Comparison of ENCODE assay signal across 1 cellular context in genomic region chr3:143119009-143119914, GRCh38.
TF ChIP-seq lines count a peak whose summit lies in the region.

TSS of gene CHST2 (plus strand) at chr3:143119771. CDS start at chr3:143120817, 1,046 bp downstream.

TF ChIP-seq in GM12878, 131 proteins besides CTCF, POLR2A, EP300 and RAD21 (continued from another document):
- TF ChIP-seq, protein P1, sequence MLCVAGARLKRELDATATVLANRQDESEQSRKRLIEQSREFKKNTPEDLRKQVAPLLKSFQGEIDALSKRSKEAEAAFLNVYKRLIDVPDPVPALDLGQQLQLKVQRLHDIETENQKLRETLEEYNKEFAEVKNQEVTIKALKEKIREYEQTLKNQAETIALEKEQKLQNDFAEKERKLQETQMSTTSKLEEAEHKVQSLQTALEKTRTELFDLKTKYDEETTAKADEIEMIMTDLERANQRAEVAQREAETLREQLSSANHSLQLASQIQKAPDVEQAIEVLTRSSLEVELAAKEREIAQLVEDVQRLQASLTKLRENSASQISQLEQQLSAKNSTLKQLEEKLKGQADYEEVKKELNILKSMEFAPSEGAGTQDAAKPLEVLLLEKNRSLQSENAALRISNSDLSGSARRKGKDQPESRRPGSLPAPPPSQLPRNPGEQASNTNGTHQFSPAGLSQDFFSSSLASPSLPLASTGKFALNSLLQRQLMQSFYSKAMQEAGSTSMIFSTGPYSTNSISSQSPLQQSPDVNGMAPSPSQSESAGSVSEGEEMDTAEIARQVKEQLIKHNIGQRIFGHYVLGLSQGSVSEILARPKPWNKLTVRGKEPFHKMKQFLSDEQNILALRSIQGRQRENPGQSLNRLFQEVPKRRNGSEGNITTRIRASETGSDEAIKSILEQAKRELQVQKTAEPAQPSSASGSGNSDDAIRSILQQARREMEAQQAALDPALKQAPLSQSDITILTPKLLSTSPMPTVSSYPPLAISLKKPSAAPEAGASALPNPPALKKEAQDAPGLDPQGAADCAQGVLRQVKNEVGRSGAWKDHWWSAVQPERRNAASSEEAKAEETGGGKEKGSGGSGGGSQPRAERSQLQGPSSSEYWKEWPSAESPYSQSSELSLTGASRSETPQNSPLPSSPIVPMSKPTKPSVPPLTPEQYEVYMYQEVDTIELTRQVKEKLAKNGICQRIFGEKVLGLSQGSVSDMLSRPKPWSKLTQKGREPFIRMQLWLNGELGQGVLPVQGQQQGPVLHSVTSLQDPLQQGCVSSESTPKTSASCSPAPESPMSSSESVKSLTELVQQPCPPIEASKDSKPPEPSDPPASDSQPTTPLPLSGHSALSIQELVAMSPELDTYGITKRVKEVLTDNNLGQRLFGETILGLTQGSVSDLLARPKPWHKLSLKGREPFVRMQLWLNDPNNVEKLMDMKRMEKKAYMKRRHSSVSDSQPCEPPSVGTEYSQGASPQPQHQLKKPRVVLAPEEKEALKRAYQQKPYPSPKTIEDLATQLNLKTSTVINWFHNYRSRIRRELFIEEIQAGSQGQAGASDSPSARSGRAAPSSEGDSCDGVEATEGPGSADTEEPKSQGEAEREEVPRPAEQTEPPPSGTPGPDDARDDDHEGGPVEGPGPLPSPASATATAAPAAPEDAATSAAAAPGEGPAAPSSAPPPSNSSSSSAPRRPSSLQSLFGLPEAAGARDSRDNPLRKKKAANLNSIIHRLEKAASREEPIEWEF (IDR thresholded peaks at IDR 0.05; ENCODE audit: insufficient replicate concordance, low read depth, low read length), result no peak
- TF ChIP-seq CHD1 (IDR thresholded peaks at IDR 0.05; ENCODE audit: low read depth, low read length), result no peak
- no peak for TF ChIP-seq ZNF217 (IDR thresholded peaks at IDR 0.05)
- TF ChIP-seq GABPA (IDR thresholded peaks at IDR 0.05; ENCODE audit: low read depth), result peak; percentile 48; the same call in 1 of the 2 replicates
- no peak for TF ChIP-seq NBN (IDR thresholded peaks at IDR 0.05)
- TF ChIP-seq MYB (IDR thresholded peaks at IDR 0.05; ENCODE audit: borderline replicate concordance, low read depth, low read length), result no peak
- TF ChIP-seq MEF2B (IDR thresholded peaks at IDR 0.05; ENCODE audit: partially characterized antibody, poor library complexity, severe bottlenecking), result peak; percentile 13
- no peak for TF ChIP-seq SRF (IDR thresholded peaks at IDR 0.05; ENCODE audit: low read depth in 2 of 2, low read length in 2 of 2)
- TF ChIP-seq SPI1 (IDR thresholded peaks at IDR 0.05; ENCODE audit: borderline replicate concordance, insufficient read depth, low read depth, low read length), result no peak
- 0 out of 2 replicates have a peak, but pooled peaks have one; percentile 33 for TF ChIP-seq RB1 (IDR thresholded peaks at IDR 0.05; ENCODE audit: borderline replicate concordance)
- no peak for TF ChIP-seq NR2C2 (IDR thresholded peaks at IDR 0.05; ENCODE audit: borderline replicate concordance, control insufficient read depth, insufficient read length, low read depth)
- no peak for TF ChIP-seq CHD4 (IDR thresholded peaks at IDR 0.05)
- peak; percentile 13; the same call in 1 of the 2 replicates for TF ChIP-seq DPF2 (IDR thresholded peaks at IDR 0.05)
- no peak for TF ChIP-seq SUPT20H (IDR thresholded peaks at IDR 0.05; ENCODE audit: borderline replicate concordance, control insufficient read depth, low read depth, low read length)
- TF ChIP-seq PAX5 (IDR thresholded peaks at IDR 0.05; ENCODE audit: borderline replicate concordance, low read depth, low read length), result peak; percentile 6; the same call in 1 of the 2 replicates
- TF ChIP-seq HDAC6 (IDR thresholded peaks at IDR 0.05; ENCODE audit: unreplicated experiment), result peak; percentile 62
- peak in 1 of 2 experiments; percentile 41; a peak in 1 of 3 replicates for TF ChIP-seq EGR1 (IDR thresholded peaks at IDR 0.05; ENCODE audit: borderline replicate concordance in 1 of 2, low read depth in 2 of 2, low read length in 2 of 2)
- TF ChIP-seq KDM1A (IDR thresholded peaks at IDR 0.05; ENCODE audit: borderline replicate concordance), result no peak
- peak; percentile 17; the same call in 1 of the 2 replicates for TF ChIP-seq RUNX3 (IDR thresholded peaks at IDR 0.05; ENCODE audit: low read length)
- TF ChIP-seq SMARCA5 (IDR thresholded peaks at IDR 0.05), result no peak
- TF ChIP-seq SIN3A (IDR thresholded peaks at IDR 0.05; ENCODE audit: low read depth, low read length), result no peak
- TF ChIP-seq ZNF274 (IDR thresholded peaks at IDR 0.05; ENCODE audit: insufficient read depth, insufficient read length), result no peak
- TF ChIP-seq, protein P2, sequence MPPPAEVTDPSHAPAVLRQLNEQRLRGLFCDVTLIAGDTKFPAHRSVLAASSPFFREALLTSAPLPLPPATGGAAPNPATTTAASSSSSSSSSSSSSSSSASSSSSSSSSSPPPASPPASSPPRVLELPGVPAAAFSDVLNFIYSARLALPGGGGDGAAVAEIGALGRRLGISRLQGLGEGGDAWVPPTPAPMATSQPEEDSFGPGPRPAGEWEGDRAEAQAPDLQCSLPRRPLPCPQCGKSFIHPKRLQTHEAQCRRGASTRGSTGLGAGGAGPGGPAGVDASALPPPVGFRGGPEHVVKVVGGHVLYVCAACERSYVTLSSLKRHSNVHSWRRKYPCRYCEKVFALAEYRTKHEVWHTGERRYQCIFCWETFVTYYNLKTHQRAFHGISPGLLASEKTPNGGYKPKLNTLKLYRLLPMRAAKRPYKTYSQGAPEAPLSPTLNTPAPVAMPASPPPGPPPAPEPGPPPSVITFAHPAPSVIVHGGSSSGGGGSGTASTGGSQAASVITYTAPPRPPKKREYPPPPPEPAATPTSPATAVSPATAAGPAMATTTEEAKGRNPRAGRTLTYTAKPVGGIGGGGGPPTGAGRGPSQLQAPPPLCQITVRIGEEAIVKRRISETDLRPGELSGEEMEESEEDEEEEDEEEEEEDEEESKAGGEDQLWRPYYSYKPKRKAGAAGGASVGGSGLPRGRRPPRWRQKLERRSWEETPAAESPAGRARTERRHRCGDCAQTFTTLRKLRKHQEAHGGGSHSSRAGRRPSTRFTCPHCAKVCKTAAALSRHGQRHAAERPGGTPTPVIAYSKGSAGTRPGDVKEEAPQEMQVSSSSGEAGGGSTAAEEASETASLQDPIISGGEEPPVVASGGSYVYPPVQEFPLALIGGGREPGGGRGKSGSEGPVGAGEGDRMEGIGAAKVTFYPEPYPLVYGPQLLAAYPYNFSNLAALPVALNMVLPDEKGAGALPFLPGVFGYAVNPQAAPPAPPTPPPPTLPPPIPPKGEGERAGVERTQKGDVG (CRISPR knock-in tag; IDR thresholded peaks at IDR 0.05), result no peak
- TF ChIP-seq, protein P3, sequence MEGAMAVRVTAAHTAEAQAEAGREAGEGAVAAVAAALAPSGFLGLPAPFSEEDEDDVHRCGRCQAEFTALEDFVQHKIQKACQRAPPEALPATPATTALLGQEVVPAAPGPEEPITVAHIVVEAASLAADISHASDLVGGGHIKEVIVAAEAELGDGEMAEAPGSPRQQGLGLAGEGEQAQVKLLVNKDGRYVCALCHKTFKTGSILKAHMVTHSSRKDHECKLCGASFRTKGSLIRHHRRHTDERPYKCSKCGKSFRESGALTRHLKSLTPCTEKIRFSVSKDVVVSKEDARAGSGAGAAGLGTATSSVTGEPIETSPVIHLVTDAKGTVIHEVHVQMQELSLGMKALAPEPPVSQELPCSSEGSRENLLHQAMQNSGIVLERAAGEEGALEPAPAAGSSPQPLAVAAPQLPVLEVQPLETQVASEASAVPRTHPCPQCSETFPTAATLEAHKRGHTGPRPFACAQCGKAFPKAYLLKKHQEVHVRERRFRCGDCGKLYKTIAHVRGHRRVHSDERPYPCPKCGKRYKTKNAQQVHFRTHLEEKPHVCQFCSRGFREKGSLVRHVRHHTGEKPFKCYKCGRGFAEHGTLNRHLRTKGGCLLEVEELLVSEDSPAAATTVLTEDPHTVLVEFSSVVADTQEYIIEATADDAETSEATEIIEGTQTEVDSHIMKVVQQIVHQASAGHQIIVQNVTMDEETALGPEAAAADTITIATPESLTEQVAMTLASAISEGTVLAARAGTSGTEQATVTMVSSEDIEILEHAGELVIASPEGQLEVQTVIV (IDR thresholded peaks at IDR 0.05; ENCODE audit: borderline replicate concordance, partially characterized antibody), result no peak
- no peak for TF ChIP-seq NRF1 (conservative IDR thresholded peaks at IDR 0.05; ENCODE audit: low read depth, low read length)
- TF ChIP-seq POU2F2 (IDR thresholded peaks at IDR 0.05; ENCODE audit: borderline replicate concordance, low read depth, low read length), result no peak
- TF ChIP-seq TAF1 (IDR thresholded peaks at IDR 0.05; ENCODE audit: borderline replicate concordance, low read depth, low read length), result peak; percentile 71; the same call in 1 of the 2 replicates
- TF ChIP-seq IKZF2 (IDR thresholded peaks at IDR 0.05), result peak in 1 of 2 experiments; percentile 19; a peak in 1 of 4 replicates
- TF ChIP-seq IKZF1 (conservative IDR thresholded peaks at IDR 0.05), result peak; percentile 44
- TF ChIP-seq TCF3 (IDR thresholded peaks at IDR 0.05; ENCODE audit: borderline replicate concordance, insufficient read depth, low read depth, low read length), result no peak
- 0 out of 2 replicates have a peak, but pooled peaks have one; percentile 26 for TF ChIP-seq JUND (IDR thresholded peaks at IDR 0.05; ENCODE audit: low read depth, low read length)
- 0 out of 2 replicates have a peak, but pooled peaks have one; percentile 33 for TF ChIP-seq LARP7 (IDR thresholded peaks at IDR 0.05)
- no peak for TF ChIP-seq BACH1 (IDR thresholded peaks at IDR 0.05; ENCODE audit: borderline replicate concordance)
- TF ChIP-seq SREBF1 (IDR thresholded peaks at IDR 0.05; ENCODE audit: low read length), result no peak
- 0 out of 2 replicates have a peak, but pooled peaks have one; percentile 63 for TF ChIP-seq PML (IDR thresholded peaks at IDR 0.05; ENCODE audit: low read length)
- peak; percentile 93 for TF ChIP-seq PKNOX1 (IDR thresholded peaks at IDR 0.05)
- TF ChIP-seq SP1 (IDR thresholded peaks at IDR 0.05; ENCODE audit: low read depth, low read length), result peak; percentile 69
- TF ChIP-seq STAT1 (conservative IDR thresholded peaks at IDR 0.05), result no peak
- TF ChIP-seq ZNF24 (IDR thresholded peaks at IDR 0.05), result no peak
- no peak for TF ChIP-seq KAT2A (conservative IDR thresholded peaks at IDR 0.05; ENCODE audit: control insufficient read depth, low read depth, low read length)
- TF ChIP-seq YBX1 (IDR thresholded peaks at IDR 0.05), result no peak
- TF ChIP-seq, protein P4, sequence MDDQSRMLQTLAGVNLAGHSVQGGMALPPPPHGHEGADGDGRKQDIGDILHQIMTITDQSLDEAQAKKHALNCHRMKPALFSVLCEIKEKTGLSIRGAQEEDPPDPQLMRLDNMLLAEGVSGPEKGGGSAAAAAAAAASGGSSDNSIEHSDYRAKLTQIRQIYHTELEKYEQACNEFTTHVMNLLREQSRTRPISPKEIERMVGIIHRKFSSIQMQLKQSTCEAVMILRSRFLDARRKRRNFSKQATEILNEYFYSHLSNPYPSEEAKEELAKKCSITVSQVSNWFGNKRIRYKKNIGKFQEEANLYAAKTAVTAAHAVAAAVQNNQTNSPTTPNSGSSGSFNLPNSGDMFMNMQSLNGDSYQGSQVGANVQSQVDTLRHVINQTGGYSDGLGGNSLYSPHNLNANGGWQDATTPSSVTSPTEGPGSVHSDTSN (IDR thresholded peaks at IDR 0.05; ENCODE audit: insufficient replicate concordance, low read depth, low read length), result peak; percentile 91
- no peak for TF ChIP-seq POLR2AphosphoS2 (IDR thresholded peaks at IDR 0.05; ENCODE audit: low read depth, low read length)
- TF ChIP-seq CREM (IDR thresholded peaks at IDR 0.05; ENCODE audit: low read depth), result peak; percentile 46; the same call in 1 of the 2 replicates
- peak; percentile 42 for TF ChIP-seq NR2C1 (IDR thresholded peaks at IDR 0.05)
- no peak for TF ChIP-seq HDGF (IDR thresholded peaks at IDR 0.05)
- TF ChIP-seq POLR2AphosphoS5 (IDR thresholded peaks at IDR 0.05; ENCODE audit: low read length), result peak; percentile 83
- TF ChIP-seq CBX5 (IDR thresholded peaks at IDR 0.05; ENCODE audit: low read depth), result 0 out of 2 replicates have a peak, but pooled peaks have one; percentile 63
- TF ChIP-seq ETV6 (conservative IDR thresholded peaks at IDR 0.05 in 1 of 2, IDR thresholded peaks at IDR 0.05 in 1 of 2; ENCODE audit: borderline replicate concordance in 1 of 2, low read depth in 1 of 2), result peak in 1 of 2 experiments; percentile 36; a peak in 1 of 4 replicates
- TF ChIP-seq SIX5 (IDR thresholded peaks at IDR 0.05; ENCODE audit: low read depth, low read length, severe bottlenecking), result no peak
- TF ChIP-seq CREB1 (IDR thresholded peaks at IDR 0.05; ENCODE audit: low read depth), result peak; percentile 42; the same call in 1 of the 2 replicates
- TF ChIP-seq, protein P5, sequence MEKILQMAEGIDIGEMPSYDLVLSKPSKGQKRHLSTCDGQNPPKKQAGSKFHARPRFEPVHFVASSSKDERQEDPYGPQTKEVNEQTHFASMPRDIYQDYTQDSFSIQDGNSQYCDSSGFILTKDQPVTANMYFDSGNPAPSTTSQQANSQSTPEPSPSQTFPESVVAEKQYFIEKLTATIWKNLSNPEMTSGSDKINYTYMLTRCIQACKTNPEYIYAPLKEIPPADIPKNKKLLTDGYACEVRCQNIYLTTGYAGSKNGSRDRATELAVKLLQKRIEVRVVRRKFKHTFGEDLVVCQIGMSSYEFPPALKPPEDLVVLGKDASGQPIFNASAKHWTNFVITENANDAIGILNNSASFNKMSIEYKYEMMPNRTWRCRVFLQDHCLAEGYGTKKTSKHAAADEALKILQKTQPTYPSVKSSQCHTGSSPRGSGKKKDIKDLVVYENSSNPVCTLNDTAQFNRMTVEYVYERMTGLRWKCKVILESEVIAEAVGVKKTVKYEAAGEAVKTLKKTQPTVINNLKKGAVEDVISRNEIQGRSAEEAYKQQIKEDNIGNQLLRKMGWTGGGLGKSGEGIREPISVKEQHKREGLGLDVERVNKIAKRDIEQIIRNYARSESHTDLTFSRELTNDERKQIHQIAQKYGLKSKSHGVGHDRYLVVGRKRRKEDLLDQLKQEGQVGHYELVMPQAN (conservative IDR thresholded peaks at IDR 0.05), result peak; percentile 51; the same call in 1 of the 2 replicates
- TF ChIP-seq FOS (IDR thresholded peaks at IDR 0.05; ENCODE audit: borderline replicate concordance, extremely low read depth, insufficient read length), result no peak
TF ChIP-seq in GM12878: peak in this region for 30.
